18 cellular contexts compared by ENCODE assay signal in genomic region chr2:68861330-68861729, GRCh38. TPM values are rescaled to one million over a fixed set of nuclear protein-coding genes. Genes with fewer than 3 reads are reported as not detected.
"Had no signal": no experiment of that assay in that cellular context is flagged by ENCODE, and none has a peak within 500 bp of the region (broad histone marks: within the 10 kb centered on the region; RNA-seq: fewer than 3 reads in every experiment).

No MANE protein-coding gene starts in this region.

- H3K27ac ChIP-seq: esophagus muscularis mucosa, lower lobe of right lung, neural progenitor cell, pancreas, skin epidermis, tibial artery had no signal

- H3K4me3 ChIP-seq: esophagus muscularis mucosa, lower lobe of right lung, neural progenitor cell, pancreas, skin epidermis, tibial artery had no signal

- H3K27me3 ChIP-seq: esophagus muscularis mucosa, neural progenitor cell, pancreas had no signal

- ATAC-seq: activated T-cell treated with anti-CD3 and anti-CD28 coated beads, Interleukin-2, amount 50 U/mL, for 72 hours; pancreas; stimulated activated effector memory CD8-positive, alpha-beta T cell treated with anti-CD3 and anti-CD28 coated beads, Interleukin-12 subunit alpha, Interleukin-12 subunit beta, amount 100 ng/mL, for 72 hours had no signal

- H3K4me3 Mint-ChIP-seq: activated naive CD8-positive, alpha-beta T cell treated with anti-CD3 and anti-CD28 coated beads, Interleukin-2, amount 10 ng/mL, durations not matched to agents 7 days and 5 days; activated T-cell treated with anti-CD3 and anti-CD28 coated beads, Interleukin-2, amount 50 U/mL, for 72 hours; mesothelial cell of epicardium; neural progenitor cell; stimulated activated effector memory CD8-positive, alpha-beta T cell treated with anti-CD3 and anti-CD28 coated beads, Interleukin-12 subunit alpha, Interleukin-12 subunit beta, amount 100 ng/mL, for 72 hours; T-helper 2 cell treated with Interferon-gamma antibody and Interleukin-4, amounts not matched to agents 5 μg/mL and 100 μg/mL, for 36 hours had no signal

- H3K9me3 Mint-ChIP-seq: activated naive CD8-positive, alpha-beta T cell treated with anti-CD3 and anti-CD28 coated beads, Interleukin-2, amount 10 ng/mL, durations not matched to agents 7 days and 5 days; activated T-cell treated with anti-CD3 and anti-CD28 coated beads, Interleukin-2, amount 50 U/mL, for 72 hours; mesothelial cell of epicardium; neural progenitor cell; stimulated activated effector memory CD8-positive, alpha-beta T cell treated with anti-CD3 and anti-CD28 coated beads, Interleukin-12 subunit alpha, Interleukin-12 subunit beta, amount 100 ng/mL, for 72 hours; T-helper 2 cell treated with Interferon-gamma antibody and Interleukin-4, amounts not matched to agents 5 μg/mL and 100 μg/mL, for 36 hours had no signal

- H3K36me3 ChIP-seq: esophagus muscularis mucosa, lower lobe of right lung, neural progenitor cell, pancreas, tibial artery had no signal

- H3K36me3 Mint-ChIP-seq: activated naive CD8-positive, alpha-beta T cell treated with anti-CD3 and anti-CD28 coated beads, Interleukin-2, amount 10 ng/mL, durations not matched to agents 7 days and 5 days; mesothelial cell of epicardium; neural progenitor cell; stimulated activated effector memory CD8-positive, alpha-beta T cell treated with anti-CD3 and anti-CD28 coated beads, Interleukin-12 subunit alpha, Interleukin-12 subunit beta, amount 100 ng/mL, for 72 hours had no signal

- H3K4me1 ChIP-seq: lower lobe of right lung, pancreas, tibial artery had no signal

- H3K27ac Mint-ChIP-seq: activated naive CD8-positive, alpha-beta T cell treated with anti-CD3 and anti-CD28 coated beads, Interleukin-2, amount 10 ng/mL, durations not matched to agents 7 days and 5 days; activated T-cell treated with anti-CD3 and anti-CD28 coated beads, Interleukin-2, amount 50 U/mL, for 72 hours; mesothelial cell of epicardium; neural progenitor cell; stimulated activated effector memory CD8-positive, alpha-beta T cell treated with anti-CD3 and anti-CD28 coated beads, Interleukin-12 subunit alpha, Interleukin-12 subunit beta, amount 100 ng/mL, for 72 hours; T-helper 2 cell treated with Interferon-gamma antibody and Interleukin-4, amounts not matched to agents 5 μg/mL and 100 μg/mL, for 36 hours had no signal

- DNase-seq: activated CD4-positive, alpha-beta T cell treated with anti-CD3 and anti-CD28 coated beads, Interleukin-2, amount 50 U/mL, for 48 hours; activated CD4-positive, CD25-positive, alpha-beta regulatory T cell treated with anti-CD3 and anti-CD28 coated beads, Interleukin-2, amount 50 U/mL, for 72 hours; activated naive CD8-positive, alpha-beta T cell treated with anti-CD3 and anti-CD28 coated beads, Interleukin-2, amount 10 ng/mL, durations not matched to agents 7 days and 5 days; activated T-cell treated with anti-CD3 and anti-CD28 coated beads, Interleukin-2, amount 50 U/mL, for 72 hours; anterior cingulate cortex; cerebellar nuclear complex; lower lobe of right lung; pancreas; tibial artery had no signal

- H3K9me3 ChIP-seq: esophagus muscularis mucosa, lower lobe of right lung, pancreas, tibial artery had no signal

RNA-seq across cellular contexts. Expression of gene BMP10, which starts 9.9 kb away (rescaled TPM):
- total RNA-seq: activated naive CD8-positive, alpha-beta T cell treated with anti-CD3 and anti-CD28 coated beads, Interleukin-2, amount 10 ng/mL, durations not matched to agents 7 days and 5 days; activated T-cell treated with anti-CD3 and anti-CD28 coated beads, Interleukin-2, amount 50 U/mL, for 72 hours; dermis microvascular lymphatic vessel endothelial cell; esophagus muscularis mucosa; fibroblast of villous mesenchyme; pancreas; renal cortical epithelial cell had no signal
- polyA plus RNA-seq: pancreas had no signal
